1 cellular context compared by ENCODE assay signal in genomic region chr1:110962892-110963665, GRCh38.
TF ChIP-seq lines count a peak whose summit lies in the region.

No MANE protein-coding gene starts in this region.

TF ChIP-seq in HepG2, 621 proteins besides CTCF, POLR2A, EP300 and RAD21 (continued from another document and continues in another):
- TF ChIP-seq E2F2 (CRISPR knock-in tag; IDR thresholded peaks at IDR 0.05; ENCODE audit: borderline replicate concordance), result no peak
- 0 out of 2 replicates have a peak, but pooled peaks have one; percentile 84 for TF ChIP-seq ZBTB44 (CRISPR knock-in tag; IDR thresholded peaks at IDR 0.05)
- no peak for TF ChIP-seq CERS6 (CRISPR knock-in tag; IDR thresholded peaks at IDR 0.05)
- no peak for TF ChIP-seq RFX3 (CRISPR knock-in tag; IDR thresholded peaks at IDR 0.05)
- TF ChIP-seq ZNF501 (CRISPR knock-in tag; IDR thresholded peaks at IDR 0.05), result no peak; the same call in 1 of the 2 replicates
- 0 out of 2 replicates have a peak, but pooled peaks have one; percentile 52 for TF ChIP-seq ZNF678 (CRISPR knock-in tag; IDR thresholded peaks at IDR 0.05)
- no peak for TF ChIP-seq GRHL1 (CRISPR knock-in tag; conservative IDR thresholded peaks at IDR 0.05)
- TF ChIP-seq ZNF317 (CRISPR knock-in tag; IDR thresholded peaks at IDR 0.05), result peak; percentile 54; the same call in 1 of the 2 replicates
- TF ChIP-seq RFXAP (CRISPR knock-in tag; IDR thresholded peaks at IDR 0.05; ENCODE audit: borderline replicate concordance), result peak; percentile 45; the same call in 1 of the 2 replicates
- peak; percentile 16; the same call in 1 of the 2 replicates for TF ChIP-seq HOXD1 (CRISPR knock-in tag; IDR thresholded peaks at IDR 0.05)
- TF ChIP-seq CSRNP1 (CRISPR knock-in tag; IDR thresholded peaks at IDR 0.05), result 0 out of 2 replicates have a peak, but pooled peaks have one; percentile 7
- no peak for TF ChIP-seq ZNF543 (CRISPR knock-in tag; IDR thresholded peaks at IDR 0.05)
- TF ChIP-seq ZNF446 (CRISPR knock-in tag; IDR thresholded peaks at IDR 0.05), result 0 out of 2 replicates have a peak, but pooled peaks have one; percentile 49
- no peak for TF ChIP-seq THAP9 (CRISPR knock-in tag; IDR thresholded peaks at IDR 0.05; ENCODE audit: borderline replicate concordance)
- TF ChIP-seq MTERF4 (CRISPR knock-in tag; IDR thresholded peaks at IDR 0.05), result no peak
- no peak for TF ChIP-seq HNRNPLL (IDR thresholded peaks at IDR 0.05; ENCODE audit: low read depth, low read length, poor library complexity, severe bottlenecking)
- no peak for TF ChIP-seq ZNF883 (CRISPR knock-in tag; IDR thresholded peaks at IDR 0.05; ENCODE audit: not compliant biosample characterization)
- TF ChIP-seq LCORL (IDR thresholded peaks at IDR 0.05), result no peak
- TF ChIP-seq LCORL (CRISPR knock-in tag; IDR thresholded peaks at IDR 0.05), result no peak
- no peak for TF ChIP-seq TBX3 (IDR thresholded peaks at IDR 0.05; ENCODE audit: borderline replicate concordance)
- no peak for TF ChIP-seq ATF1 (CRISPR knock-in tag; IDR thresholded peaks at IDR 0.05)
- no peak for TF ChIP-seq ZBTB1 (CRISPR knock-in tag; IDR thresholded peaks at IDR 0.05; ENCODE audit: borderline replicate concordance)
- TF ChIP-seq HIVEP1 (CRISPR knock-in tag; IDR thresholded peaks at IDR 0.05), result peak; percentile 40; the same call in 1 of the 2 replicates
- TF ChIP-seq ZNF7 (CRISPR knock-in tag; IDR thresholded peaks at IDR 0.05), result no peak
- no peak for TF ChIP-seq MIER2 (CRISPR knock-in tag; IDR thresholded peaks at IDR 0.05)
- no peak for TF ChIP-seq RCOR2 (CRISPR knock-in tag; IDR thresholded peaks at IDR 0.05)
- peak; percentile 41; the same call in 1 of the 2 replicates for TF ChIP-seq KDM1A (CRISPR knock-in tag; IDR thresholded peaks at IDR 0.05)
- no peak for TF ChIP-seq SPEN (CRISPR knock-in tag; IDR thresholded peaks at IDR 0.05; ENCODE audit: low read depth)
- TF ChIP-seq CBX1 (IDR thresholded peaks at IDR 0.05; ENCODE audit: low read depth), result peak; percentile 42
- peak; percentile 50; the same call in 1 of the 2 replicates for TF ChIP-seq ZNF891 (CRISPR knock-in tag; IDR thresholded peaks at IDR 0.05)
- no peak for TF ChIP-seq ZKSCAN5 (CRISPR knock-in tag; IDR thresholded peaks at IDR 0.05)
- TF ChIP-seq ZNF441 (CRISPR knock-in tag; IDR thresholded peaks at IDR 0.05; ENCODE audit: borderline replicate concordance), result peak; percentile 51; the same call in 1 of the 2 replicates
- no peak for TF ChIP-seq ISX (CRISPR knock-in tag; conservative IDR thresholded peaks at IDR 0.05)
- no peak; the same call in 1 of the 2 replicates for TF ChIP-seq POGK (CRISPR knock-in tag; conservative IDR thresholded peaks at IDR 0.05)
- no peak for TF ChIP-seq ZFP62 (CRISPR knock-in tag; IDR thresholded peaks at IDR 0.05)
- 0 out of 2 replicates have a peak, but pooled peaks have one; percentile 5 for TF ChIP-seq ARNTL (CRISPR knock-in tag; IDR thresholded peaks at IDR 0.05)
- 0 out of 2 replicates have a peak, but pooled peaks have one; percentile 37 for TF ChIP-seq ZNF510 (CRISPR knock-in tag; IDR thresholded peaks at IDR 0.05; ENCODE audit: low read depth)
- TF ChIP-seq PRMT3 (CRISPR knock-in tag; IDR thresholded peaks at IDR 0.05; ENCODE audit: borderline replicate concordance, low read depth), result no peak
- no peak for TF ChIP-seq NR0B2 (CRISPR knock-in tag; IDR thresholded peaks at IDR 0.05)
- TF ChIP-seq SRSF4 (IDR thresholded peaks at IDR 0.05; ENCODE audit: low read depth, low read length, poor library complexity, severe bottlenecking), result no peak
- no peak; the same call in 1 of the 2 replicates for TF ChIP-seq ZNF639 (CRISPR knock-in tag; conservative IDR thresholded peaks at IDR 0.05)
- TF ChIP-seq ELK4 (CRISPR knock-in tag; IDR thresholded peaks at IDR 0.05; ENCODE audit: borderline replicate concordance), result no peak
- TF ChIP-seq HNF1B (CRISPR knock-in tag; IDR thresholded peaks at IDR 0.05), result no peak
- TF ChIP-seq SNAPC2 (CRISPR knock-in tag; IDR thresholded peaks at IDR 0.05), result no peak
- no peak for TF ChIP-seq ZNF850 (CRISPR knock-in tag; conservative IDR thresholded peaks at IDR 0.05)
